In the genomic region with DNA sequence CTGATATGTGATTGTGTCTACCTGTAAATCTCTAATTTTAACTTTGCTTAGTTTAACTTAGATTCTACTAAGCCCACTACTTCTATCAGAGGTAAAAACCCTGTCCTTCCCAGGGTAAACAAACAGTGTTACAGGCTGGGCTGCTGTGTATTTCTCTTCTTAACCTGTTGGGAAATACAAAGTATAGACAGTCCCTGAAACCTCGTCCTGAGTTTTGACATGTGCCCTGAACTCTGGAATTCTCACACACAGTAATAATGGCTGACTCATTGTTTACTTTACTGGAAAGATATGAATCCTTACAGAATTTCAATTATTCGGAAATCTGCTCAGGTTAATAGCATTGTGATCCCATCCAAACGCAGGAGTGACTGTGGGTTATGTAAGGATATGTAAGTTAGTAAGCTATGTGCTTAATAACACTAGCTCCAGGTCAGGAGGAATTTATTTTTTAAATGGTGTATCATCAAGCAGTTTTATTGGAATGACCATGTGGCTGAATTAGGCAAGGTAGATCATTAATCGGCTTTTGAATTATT, we compare ENCODE assay signal across 23 cellular contexts.
"Had no signal": no experiment of that assay in that cellular context is flagged by ENCODE, and none has a peak within 500 bp of the region (broad histone marks: within the 10 kb centered on the region; RNA-seq: fewer than 3 reads in every experiment).

No MANE protein-coding gene starts in this region.

- H3K27me3 ChIP-seq: heart left ventricle, sigmoid colon, suprapubic skin, thyroid gland, uterus had no signal

- H3K4me3 ChIP-seq: heart left ventricle, left ventricle myocardium inferior, lung, psoas muscle, sigmoid colon, skin epidermis, suprapubic skin, thyroid gland, uterus had no signal

- H3K36me3 Mint-ChIP-seq: naive thymus-derived CD4-positive, alpha-beta T cell; stimulated activated effector memory CD8-positive, alpha-beta T cell treated with anti-CD3 and anti-CD28 coated beads, Interleukin-12 subunit alpha, Interleukin-12 subunit beta, amount 100 ng/mL, for 72 hours; type B pancreatic cell had no signal

- ATAC-seq: esophagus mucosa; heart left ventricle; naive thymus-derived CD4-positive, alpha-beta T cell; psoas muscle; stimulated activated effector memory CD8-positive, alpha-beta T cell treated with anti-CD3 and anti-CD28 coated beads, Interleukin-12 subunit alpha, Interleukin-12 subunit beta, amount 100 ng/mL, for 72 hours; stimulated activated naive CD8-positive, alpha-beta T cell treated with anti-CD3 and anti-CD28 coated beads, Interleukin-15, Interleukin-2, amounts not matched to agents 100 U/mL and 50 U/mL, for 24 hours had no signal

- DNase-seq: effector memory CD4-positive, alpha-beta T cell; heart left ventricle; hypothalamus; kidney glomerular epithelial cell; left ventricle myocardium inferior; mesenchymal stem cell; midbrain; naive thymus-derived CD4-positive, alpha-beta T cell; nephron progenitor cell; psoas muscle; retina; sigmoid colon; stimulated activated CD4-positive, alpha-beta T cell treated with anti-CD3 and anti-CD28 coated beads, Interleukin-2, amount 100 ng/mL, for 48 hours; stimulated activated CD8-positive, alpha-beta memory T cell treated with anti-CD3 and anti-CD28 coated beads, Interleukin-4, amount 100 ng/mL, for 48 hours; stimulated activated naive CD8-positive, alpha-beta T cell treated with anti-CD3 and anti-CD28 coated beads, Interleukin-15, Interleukin-2, amounts not matched to agents 100 U/mL and 50 U/mL, for 24 hours; thyroid gland; uterus had no signal

- H3K36me3 ChIP-seq: heart left ventricle, left ventricle myocardium inferior, sigmoid colon, suprapubic skin, thyroid gland, uterus had no signal

- H3K9me3 Mint-ChIP-seq: nephron progenitor cell, type B pancreatic cell had no signal

- H3K4me1 Mint-ChIP-seq: naive thymus-derived CD4-positive, alpha-beta T cell; stimulated activated effector memory CD8-positive, alpha-beta T cell treated with anti-CD3 and anti-CD28 coated beads, Interleukin-12 subunit alpha, Interleukin-12 subunit beta, amount 100 ng/mL, for 72 hours had no signal

- H3K4me3 Mint-ChIP-seq: naive thymus-derived CD4-positive, alpha-beta T cell; nephron progenitor cell; stimulated activated effector memory CD8-positive, alpha-beta T cell treated with anti-CD3 and anti-CD28 coated beads, Interleukin-12 subunit alpha, Interleukin-12 subunit beta, amount 100 ng/mL, for 72 hours; type B pancreatic cell had no signal

- H3K27ac ChIP-seq: heart left ventricle, left ventricle myocardium inferior, psoas muscle, sigmoid colon, skin epidermis, suprapubic skin, thyroid gland, uterus had no signal

- H3K4me1 ChIP-seq: heart left ventricle, left ventricle myocardium inferior, psoas muscle, sigmoid colon, suprapubic skin, thyroid gland, uterus had no signal

- H3K27ac Mint-ChIP-seq: naive thymus-derived CD4-positive, alpha-beta T cell; nephron progenitor cell; stimulated activated effector memory CD8-positive, alpha-beta T cell treated with anti-CD3 and anti-CD28 coated beads, Interleukin-12 subunit alpha, Interleukin-12 subunit beta, amount 100 ng/mL, for 72 hours; type B pancreatic cell had no signal

- H3K9me3 ChIP-seq: left ventricle myocardium inferior, psoas muscle, sigmoid colon, suprapubic skin, thyroid gland, uterus had no signal
